In the genomic region with DNA sequence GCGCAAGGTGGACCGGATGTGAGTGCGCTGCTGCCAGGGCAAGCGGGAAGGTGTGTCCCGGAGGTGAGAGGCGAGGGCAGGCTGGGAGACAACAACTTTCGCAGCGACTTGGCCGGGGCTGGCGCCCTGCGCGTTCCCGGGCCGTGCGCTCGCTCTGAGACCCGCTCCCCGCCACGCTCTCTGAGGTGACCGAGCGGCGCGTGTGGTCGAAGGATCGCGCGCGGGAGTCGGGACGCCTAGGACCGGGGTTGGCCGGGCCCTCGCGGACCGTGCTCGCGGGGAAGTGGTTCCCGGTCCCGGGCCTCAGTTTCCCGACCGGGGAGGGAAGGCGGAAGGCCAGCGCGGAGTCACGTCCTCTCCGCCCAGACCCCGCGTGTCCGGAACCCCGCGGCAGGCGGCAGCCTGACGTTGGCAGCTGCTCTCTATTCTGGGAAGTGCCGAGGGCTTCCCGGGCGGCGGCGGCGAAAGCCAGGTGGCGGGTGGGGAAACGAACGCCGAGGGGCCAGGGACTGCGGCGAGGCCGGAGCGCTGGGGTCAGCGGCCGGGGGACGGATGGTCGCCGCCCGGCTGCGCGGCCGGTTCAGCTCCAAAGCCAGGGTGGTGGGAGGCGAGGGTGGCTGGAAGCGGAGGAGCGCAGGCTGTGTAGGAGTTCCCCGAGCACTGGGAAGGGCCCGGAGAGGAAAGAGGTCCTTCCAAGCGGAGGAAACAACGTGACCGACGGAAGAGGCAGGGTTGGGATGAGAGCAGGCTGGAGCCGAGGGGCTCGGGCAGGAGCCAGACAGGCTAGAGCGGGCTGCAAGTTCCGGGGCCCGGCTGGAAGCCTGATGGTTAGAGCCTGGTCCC, we compare ENCODE assay signal across 8 cellular contexts. TPM values are rescaled to one million over a fixed set of nuclear protein-coding genes. Genes with fewer than 3 reads are reported as not detected.
A peak's percentile ranks its signal among the peaks of the same experiment; 100 is the strongest.
DNase-seq lines count a peak whose midpoint lies in the region; ATAC-seq, FAIRE-seq and TF ChIP-seq lines count a peak whose summit lies in the region.

No MANE protein-coding gene starts in this region.

- peaks cover 2 to 65% of the 10 kb centered on the region in 2 experiments; a peak in 3 of 4 replicates for H3K79me2 ChIP-seq in H1 (ENCODE audit: control insufficient read depth in 1 of 2, insufficient read depth in 2 of 2, low read length in 2 of 2)

- H3K79me1 ChIP-seq in IMR-90 (ENCODE audit: low read depth in 1 of 2, low read length in 2 of 2): peaks cover 20 to 25% of the 10 kb centered on the region in 2 experiments
- H3K79me1 ChIP-seq in H1 (ENCODE audit: low read depth, low read length): peaks cover 5% of the 10 kb centered on the region; the same call in 1 of the 2 replicates

- peaks cover 3% of the 10 kb centered on the region; the same call in 1 of the 2 replicates for H3K9me1 ChIP-seq in IMR-90 (ENCODE audit: insufficient read depth, low read length)

- peak overlapping the region; percentile 66; the same call in 1 of the 2 replicates for H4K91ac ChIP-seq in IMR-90 (ENCODE audit: insufficient read depth, low read depth, low read length)
- peak overlapping the region; percentile 90 for H4K91ac ChIP-seq in H1 (replicated peaks; ENCODE audit: insufficient read length, low read length)

- H4K20me1 ChIP-seq in IMR-90 (ENCODE audit: insufficient read depth, low read length) (peaks cover 15% of the 10 kb centered on the region; the same call in 1 of the 2 replicates), H1 (replicated peaks in 1 of 2; ENCODE audit: control insufficient read depth in 1 of 2, insufficient read depth in 2 of 2, low read length in 2 of 2) (peaks cover 5 to 6% of the 10 kb centered on the region in 2 experiments)

- peak overlapping the region; percentile 72 for H3K27ac ChIP-seq in IMR-90 (ENCODE audit: insufficient read depth, low read length)
- peak overlapping the region; percentile 65 for H3K27ac ChIP-seq in VCaP
- H3K27ac ChIP-seq in H1 (ENCODE audit: low read depth, low read length): peak overlapping the region; percentile 65
- H3K27ac ChIP-seq in thyroid gland: peak overlapping the region; percentile 21 to 81 (median 80)

- H2BK15ac ChIP-seq in IMR-90 (ENCODE audit: low read depth, low read length) (0 out of 3 replicates have a peak overlapping the region, but pooled peaks have one; percentile 34), H1 (ENCODE audit: low read length) (peak overlapping the region; percentile 61; the same call in 1 of the 2 replicates)

- H3K4me3 ChIP-seq in IMR-90 (ENCODE audit: insufficient read depth, low read depth, low read length): peak overlapping the region; percentile 84
- peak overlapping the region; percentile 50 to 87 (median 71) for H3K4me3 ChIP-seq in H1 (ENCODE audit: extremely low read depth in 1 of 4, insufficient read depth in 2 of 4, low read depth in 3 of 4, low read length in 4 of 4)
- H3K4me3 ChIP-seq in mucosa of descending colon: peak overlapping the region; percentile 54
- peak overlapping the region; percentile 48 to 86 (median 56) for H3K4me3 ChIP-seq in thyroid gland (replicated peaks in 1 of 3)

- peak overlapping the region; percentile 37; the same call in 1 of the 2 replicates for H2AK5ac ChIP-seq in IMR-90 (ENCODE audit: low read depth, low read length)
- H2AK5ac ChIP-seq in H1 (ENCODE audit: low read depth, low read length): 0 out of 2 replicates have a peak overlapping the region, but pooled peaks have one; percentile 48

- H3K36me3 ChIP-seq in IMR-90 (ENCODE audit: control insufficient read depth, insufficient read depth, low read length): 0 out of 2 replicates have a peak, but pooled peaks cover 3% of the 10 kb centered on the region
- peaks cover 2 to 37% (median 14%) of the 10 kb centered on the region in 4 experiments; a peak in 7 of 8 replicates for H3K36me3 ChIP-seq in H1 (ENCODE audit: control insufficient read depth in 2 of 4, insufficient read depth in 4 of 4, low read length in 3 of 4)
- no peaks in the 10 kb centered on the region for H3K36me3 ChIP-seq in mucosa of descending colon (ENCODE audit: low read depth)
- no peaks in the 10 kb centered on the region for H3K36me3 ChIP-seq in thyroid gland

- H3K18ac ChIP-seq in IMR-90 (ENCODE audit: low read depth, low read length): peak overlapping the region; percentile 11; the same call in 1 of the 2 replicates
- peak overlapping the region; percentile 89 for H3K18ac ChIP-seq in H1 (ENCODE audit: extremely low read depth, low read length)

- H4K8ac ChIP-seq in IMR-90 (ENCODE audit: low read depth in 2 of 2, low read length in 2 of 2): peak overlapping the region; percentile 8 to 56; a peak in 1 of 4 replicates
- H4K8ac ChIP-seq in H1 (ENCODE audit: extremely low read depth, insufficient read depth, low read length): peak overlapping the region; percentile 94; the same call in 1 of the 2 replicates

- H4K5ac ChIP-seq in IMR-90 (ENCODE audit: low read depth, low read length) (no peak overlapping the region; the same call in 1 of the 2 replicates), H1 (ENCODE audit: insufficient read length, low read depth, low read length) (peak overlapping the region; percentile 44)

- CTCF ChIA-PET in IMR-90 (lab: Yijun Ruan, JAX): no interaction called here
- CTCF ChIA-PET in H1 (lab: Charles Lee; ENCODE audit: partially characterized antibody): interaction anchor here (1.3 kb wide), 1 partner anchor 9 kb away, joined by 4 read pairs; no protein-coding TSS in a partner anchor

- H3K9ac ChIP-seq in IMR-90 (ENCODE audit: low read depth, low read length): peak overlapping the region; percentile 29
- H3K9ac ChIP-seq in H1 (replicated peaks in 1 of 4; ENCODE audit: extremely low read depth in 1 of 4, low read depth in 3 of 4, low read length in 3 of 4): peak overlapping the region; percentile 43 to 84 (median 62); a peak in 6 of 7 replicates

- H3K27me3 ChIP-seq in IMR-90 (ENCODE audit: control insufficient read depth, insufficient read depth, low read length) (no peaks in the 10 kb centered on the region), H1 (replicated peaks in 1 of 4; ENCODE audit: control insufficient read depth in 3 of 4, extremely low read depth in 1 of 4, insufficient read depth in 3 of 4, low read length in 3 of 4) (peaks cover 0 to 6% (median 4%) of the 10 kb centered on the region in 4 experiments; a peak in 4 of 7 replicates), thyroid gland (no peaks in the 10 kb centered on the region)

- H3K4ac ChIP-seq in IMR-90 (ENCODE audit: low read depth, low read length): peak overlapping the region; percentile 84
- peak overlapping the region; percentile 29 for H3K4ac ChIP-seq in H1 (replicated peaks; ENCODE audit: insufficient read length, low read depth, low read length)

- no peaks in the 10 kb centered on the region for H3K9me3 ChIP-seq in IMR-90 (ENCODE audit: control insufficient read depth, insufficient read depth, low read length)
- peaks cover 22% of the 10 kb centered on the region in 2 experiments; a peak in 3 of 4 replicates for H3K9me3 ChIP-seq in H1 (ENCODE audit: insufficient read depth in 2 of 2, low read depth in 1 of 2, low read length in 1 of 2)
- no peaks in the 10 kb centered on the region for H3K9me3 ChIP-seq in mucosa of descending colon
- no peaks in the 10 kb centered on the region for H3K9me3 ChIP-seq in thyroid gland

- WGBS in IMR-90 (ENCODE audit: extremely low coverage in 2 of 2, insufficient read length in 1 of 2), 2 experiments: 1% methylated on average over 61 of the region's 90 CpGs; no CpG with 5 or more reads in 1 of the 2 experiments
- 5% methylated on average over 51 of the region's 90 CpGs; no CpG with 5 or more reads in 1 of the 2 experiments for WGBS in H1 (ENCODE audit: extremely low coverage in 1 of 2, insufficient coverage in 1 of 2, insufficient read length in 1 of 2, insufficient replicate concordance in 2 of 2, low coverage in 1 of 2, low lambda C conversion rate in 2 of 2, missing lambda C conversion rate in 1 of 2), 2 experiments
- 3 to 5% methylated on average over 23 to 57 of the region's 90 CpGs for WGBS in thyroid gland, 2 donors

- intact Hi-C loops in IMR-90 (cut with micrococcal nuclease) (loop anchor here (2.0 kb wide), 1 partner anchor 81 kb away; no protein-coding TSS in a partner anchor), mucosa of descending colon (cut with DNase I, micrococcal nuclease) (no loop called here), thyroid gland (cut with DNase I) (loop anchor here (10.0 kb wide), 2 partner anchors 51 to 109 kb away; a partner anchor contains a TSS)

- H3K14ac ChIP-seq in IMR-90 (replicated peaks; ENCODE audit: low read depth, low read length): peak overlapping the region; percentile 75
- H3K14ac ChIP-seq in H1 (ENCODE audit: insufficient read length): no peak overlapping the region

- TF ChIP-seq CTCF in IMR-90 (conservative IDR thresholded peaks at IDR 0.05; ENCODE audit: low read depth, low read length) (no peak), VCaP (conservative IDR thresholded peaks at IDR 0.05) (no peak), H1 (IDR thresholded peaks at IDR 0.05; ENCODE audit: control extremely low read depth in 1 of 3, insufficient read depth in 1 of 3, low read depth in 1 of 3, low read length in 3 of 3) (no peak), mucosa of descending colon (IDR thresholded peaks at IDR 0.05) (no peak), thyroid gland (IDR thresholded peaks at IDR 0.05) (no peak)

- H2BK120ac ChIP-seq in IMR-90 (ENCODE audit: low read depth, low read length) (peak overlapping the region; percentile 44), H1 (replicated peaks; ENCODE audit: low read depth, low read length) (no peak overlapping the region)

- H3K23me2 ChIP-seq in H1 (ENCODE audit: low read depth, low read length): peaks cover 14% of the 10 kb centered on the region; the same call in 1 of the 2 replicates

- H3K4me2 ChIP-seq in IMR-90 (ENCODE audit: low read depth, low read length) (peak overlapping the region; percentile 87), H1 (ENCODE audit: insufficient read depth in 1 of 2, low read depth in 2 of 2, low read length in 2 of 2) (peak overlapping the region; percentile 87 to 93)

- H3K56ac ChIP-seq in IMR-90 (ENCODE audit: extremely low read depth, insufficient read depth, low read length) (peak overlapping the region; percentile 61), H1 (replicated peaks; ENCODE audit: insufficient read length, low read depth, low read length) (peak overlapping the region; percentile 71)

- BruUV-seq in IMR-90 (replicated peaks; lab: Mats Ljungman, UMichigan): no TSS peak

- in situ Hi-C loops in IMR-90 (cut with MboI; ENCODE audit: low sequenced_read_pairs): no loop called here

- TF ChIP-seq RAD21 in IMR-90 (IDR thresholded peaks at IDR 0.05; ENCODE audit: low read length) (no peak), H1 (IDR thresholded peaks at IDR 0.05 in 1 of 2, conservative IDR thresholded peaks at IDR 0.05 in 1 of 2; ENCODE audit: low read depth in 2 of 2, low read length in 2 of 2) (no peak; a peak in 1 of 4 replicates)

- peak overlapping the region; percentile 60; the same call in 1 of the 2 replicates for H2BK12ac ChIP-seq in H1 (ENCODE audit: low read depth, low read length)

- POLR2A ChIA-PET in IMR-90 (lab: Charles Lee; ENCODE audit: unreplicated experiment): no interaction called here
- POLR2A ChIA-PET in H1 (lab: Charles Lee; ENCODE audit: partially characterized antibody): interaction anchor here (0.7 to 5.5 kb wide), 11 partner anchors 10 to 111 kb away, joined by 3 to 38 read pairs (median 4); a partner anchor contains a TSS

- H2BK20ac ChIP-seq in IMR-90 (ENCODE audit: low read depth, low read length) (no peak overlapping the region), H1 (ENCODE audit: low read length) (no peak overlapping the region; the same call in 1 of the 2 replicates)

- peak; percentile 39 for ATAC-seq in GM19372 (IDR thresholded peaks at IDR 0.05; ENCODE audit: low read depth, unreplicated experiment)
- peak; percentile 7 for ATAC-seq in IMR-90 (ENCODE audit: low read depth)
- ATAC-seq in mucosa of descending colon: peak; percentile 70

- H3K4me1 ChIP-seq in IMR-90 (ENCODE audit: control insufficient read depth, insufficient read depth, low read length): peaks cover 4% of the 10 kb centered on the region; the same call in 1 of the 2 replicates
- peaks cover 3 to 8% (median 7%) of the 10 kb centered on the region in 4 experiments; a peak in 6 of 7 replicates for H3K4me1 ChIP-seq in H1 (replicated peaks in 1 of 4; ENCODE audit: control insufficient read depth in 3 of 4, insufficient read depth in 4 of 4, low read length in 3 of 4)
- H3K4me1 ChIP-seq in mucosa of descending colon (ENCODE audit: low read depth): peaks cover 16% of the 10 kb centered on the region
- peaks cover 0 to 2% of the 10 kb centered on the region in 2 donors for H3K4me1 ChIP-seq in thyroid gland

- no peak for TF ChIP-seq EP300 in H1 (IDR thresholded peaks at IDR 0.05; ENCODE audit: borderline replicate concordance in 1 of 2, low read depth in 2 of 2, low read length in 2 of 2)

- H2BK5ac ChIP-seq in IMR-90 (ENCODE audit: low read depth, low read length, poor library complexity, severe bottlenecking) (peak overlapping the region; percentile 87), H1 (ENCODE audit: low read depth, low read length) (peak overlapping the region; percentile 83; the same call in 1 of the 2 replicates)

- H2AFZ ChIP-seq in IMR-90 (replicated peaks; ENCODE audit: low read length, poor library complexity) (peak overlapping the region; percentile 96), H1 (ENCODE audit: low read length) (no peak overlapping the region)

- H3K23ac ChIP-seq in IMR-90 (ENCODE audit: low read depth, low read length): peak overlapping the region; percentile 92
- H3K23ac ChIP-seq in H1 (ENCODE audit: insufficient read length): no peak overlapping the region

- DNase-seq in AG20443 (ENCODE audit: low spot score) (peak; percentile 48), IMR-90 (peak; percentile 44), H1 (ENCODE audit: low read depth in 1 of 2, low spot score in 2 of 2) (peak in 1 of 2 experiments; percentile 73), mucosa of descending colon (peak; percentile 74 to 81 (median 81)), thyroid gland (peak; percentile 67 to 68), inferior parietal cortex (ENCODE audit: extremely low spot score) (no peak)

- FAIRE-seq in H1 (lab: Jason Lieb, UNC): no peak

- peak overlapping the region; percentile 89 for H2AK9ac ChIP-seq in IMR-90 (replicated peaks; ENCODE audit: low read depth, low read length, poor library complexity)

- dilution Hi-C loops in IMR-90 (cut with HindIII; ENCODE audit: low sequenced_read_pairs, unreplicated experiment): no loop called here

- TF ChIP-seq POLR2A in IMR-90 (IDR thresholded peaks at IDR 0.05; ENCODE audit: low read depth, low read length) (no peak), H1 (IDR thresholded peaks at IDR 0.05; ENCODE audit: control extremely low read depth in 1 of 2, low read depth in 2 of 2, low read length in 2 of 2) (no peak), thyroid gland (IDR thresholded peaks at IDR 0.05) (peak in 1 of 2 donors; percentile 31)

RNA-seq across cellular contexts. Expression of a gene that starts 1.0 kb away (rescaled TPM):
- total RNA-seq in IMR-90 (2012; rRNA removed) (88.2 and 126 TPM in 2 replicates), mucosa of descending colon (10 to 100 TPM; 26.7 to 67.4 (median 42.1) TPM), thyroid gland (10 to 100 TPM; 12.4 to 45.7 (median 15.9) TPM)
- polyA plus RNA-seq in IMR-90 (2012; rRNA removed) (20.3 and 23.4 TPM in 2 replicates), H1 (2011; rRNA removed) (7.4 and 13.5 TPM in 2 replicates)
- polyA plus RNA-seq in IMR-90 (2012; cell fraction: cytosol; rRNA removed): 9.7 and 14.1 TPM in 2 replicates
- 15.6 and 47.0 TPM in 2 replicates for polyA plus RNA-seq in IMR-90 (2012; cell fraction: nucleus; rRNA removed; ENCODE audit: low replicate concordance)
- total RNA-seq in H1 (2021; fragmentation: NEBNext Ultra II Directional; extraction: Animal tissue kit (Norgen Biotek cat#: 25700)): 114 and 121 TPM in 2 replicates
- 9.6 TPM for polyA plus RNA-seq in H1 (2011; cell fraction: cytosol; rRNA removed)
- 37.7 TPM for polyA plus RNA-seq in H1 (2011; cell fraction: nucleus; rRNA removed)
- polyA plus RNA-seq in H1 (2012, experiment 1 of 2): 78.1 to 106 TPM (median 85.3 TPM) in 4 replicates
- polyA plus RNA-seq in H1 (2012, experiment 2 of 2): 10.3 TPM
- polyA plus RNA-seq in H1 (2013, experiment 1 of 2): 129 TPM
- polyA plus RNA-seq in H1 (2013, experiment 2 of 2): 120 TPM
- 18.3 and 22.2 TPM in 2 replicates for polyA minus RNA-seq in H1 (2011; rRNA and poly(A)+ RNA removed)
- 24.1 TPM for polyA minus RNA-seq in H1 (2011; cell fraction: cytosol; rRNA and poly(A)+ RNA removed)
- 42.0 TPM for polyA minus RNA-seq in H1 (2011; cell fraction: nucleus; rRNA and poly(A)+ RNA removed)

Comparison
In these comparisons a context has a peak if more than half of its experiments do, and no peak if none do; other contexts are left out.
1. ATAC-seq: peak in every context shown above with its lines; median percentile 70 in mucosa of descending colon; 39 in GM19372; 7 in IMR-90.
2. intact Hi-C loops: an anchor here in IMR-90 (2.0 kb wide) and thyroid gland (10.0 kb wide); none called in mucosa of descending colon.